18 cellular contexts compared by ENCODE assay signal in the genomic region with DNA sequence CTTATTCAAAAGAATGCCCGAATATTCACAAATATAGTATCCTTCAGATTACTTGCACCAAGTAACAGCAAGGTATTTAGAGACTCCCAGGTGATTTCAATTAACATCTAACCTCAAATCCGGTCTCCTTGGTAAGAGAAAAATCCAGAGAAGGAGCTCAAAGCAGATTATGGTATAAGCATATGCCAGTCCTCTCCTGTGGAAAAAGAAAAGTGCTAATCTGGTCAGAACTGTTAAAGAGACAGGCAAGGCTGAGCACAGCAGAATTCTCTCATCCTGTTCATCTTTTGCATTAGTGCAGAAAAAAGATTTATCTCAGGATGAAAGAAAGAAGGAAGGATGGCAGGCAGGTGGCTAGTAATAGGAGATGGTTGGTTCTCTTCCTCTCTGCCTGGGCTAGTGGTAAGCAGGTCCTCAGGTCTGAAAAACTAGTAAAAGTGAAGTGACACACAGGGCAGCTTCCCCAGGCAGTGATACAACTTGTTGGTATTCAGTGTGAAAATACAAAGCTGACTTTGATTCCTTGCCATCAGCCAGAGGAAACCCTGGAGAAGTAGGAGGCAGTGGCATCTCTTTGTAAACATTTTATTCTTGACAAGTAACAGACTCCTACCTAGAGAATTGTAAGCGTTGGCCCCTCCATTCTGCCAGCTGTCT. TPM values are rescaled to one million over a fixed set of nuclear protein-coding genes. Genes with fewer than 3 reads are reported as not detected.
DNase-seq lines count a peak whose midpoint lies in the region; ATAC-seq lines count a peak whose summit lies in the region.
"Had no signal": no experiment of that assay in that cellular context is flagged by ENCODE, and none has a peak within 500 bp of the region (broad histone marks: within the 10 kb centered on the region; RNA-seq: fewer than 3 reads in every experiment).

No MANE protein-coding gene starts in this region.

- ATAC-seq in CD4-positive, CD25-positive, alpha-beta regulatory T cell (ENCODE audit: low read depth in 2 of 2) = no peak
- no peak for ATAC-seq in activated naive CD8-positive, alpha-beta T cell treated with anti-CD3 and anti-CD28 coated beads, Interleukin-2, amount 50 U/mL, for 24 hours
- ATAC-seq in memory B cell (ENCODE audit: low read depth) = no peak
- ATAC-seq: HCT116; stimulated activated naive CD8-positive, alpha-beta T cell treated with anti-CD3 and anti-CD28 coated beads, Interleukin-15, Interleukin-2, amounts not matched to agents 100 U/mL and 50 U/mL, for 24 hours had no signal

- H3K4me1 Mint-ChIP-seq in CD4-positive, CD25-positive, alpha-beta regulatory T cell = peaks cover 45 to 78% (median 61%) of the 10 kb centered on the region in 4 donors
- H3K4me1 Mint-ChIP-seq in activated naive CD8-positive, alpha-beta T cell treated with anti-CD3 and anti-CD28 coated beads, Interleukin-2, amount 50 U/mL, for 24 hours = peaks cover 58% of the 10 kb centered on the region
- H3K4me1 Mint-ChIP-seq in memory B cell = peaks cover 47% of the 10 kb centered on the region

- H3K27me3 ChIP-seq in CD4-positive, CD25-positive, alpha-beta regulatory T cell (ENCODE audit: control insufficient read depth, insufficient read depth, low read length) = no peaks in the 10 kb centered on the region

- H3K4me3 ChIP-seq in CD4-positive, CD25-positive, alpha-beta regulatory T cell (ENCODE audit: low read depth, low read length) = no peak overlapping the region

- H3K9me3 Mint-ChIP-seq in CD4-positive, CD25-positive, alpha-beta regulatory T cell = peaks cover 0 to 1% (median 0%) of the 10 kb centered on the region in 7 donors
- H3K9me3 Mint-ChIP-seq in activated naive CD8-positive, alpha-beta T cell treated with anti-CD3 and anti-CD28 coated beads, Interleukin-2, amount 50 U/mL, for 24 hours = no peaks in the 10 kb centered on the region
- no peaks in the 10 kb centered on the region for H3K9me3 Mint-ChIP-seq in memory B cell
- H3K9me3 Mint-ChIP-seq: activated CD4-positive, alpha-beta memory T cell treated with anti-CD3 and anti-CD28 coated beads for 36 hours; mesothelial cell of epicardium; T-helper 2 cell treated with Interferon-gamma antibody and Interleukin-4, amounts not matched to agents 5 μg/mL and 100 μg/mL, for 36 hours had no signal

- no peaks in the 10 kb centered on the region for H3K9me3 ChIP-seq in CD4-positive, CD25-positive, alpha-beta regulatory T cell (ENCODE audit: control insufficient read depth in 2 of 2, low read length in 2 of 2)

- no peak overlapping the region for H3K27ac ChIP-seq in CD4-positive, CD25-positive, alpha-beta regulatory T cell (ENCODE audit: insufficient read depth, low read length, poor library complexity, severe bottlenecking)
- H3K27ac ChIP-seq: HL-60 had no signal

- peaks cover 4% of the 10 kb centered on the region for H3K36me3 ChIP-seq in CD4-positive, CD25-positive, alpha-beta regulatory T cell (ENCODE audit: control insufficient read depth, insufficient read depth, low read length)

- peaks cover 20% of the 10 kb centered on the region for H3K4me1 ChIP-seq in CD4-positive, CD25-positive, alpha-beta regulatory T cell (ENCODE audit: control insufficient read depth, insufficient read depth, low read length, poor library complexity, severe bottlenecking)

- H3K27ac Mint-ChIP-seq in CD4-positive, CD25-positive, alpha-beta regulatory T cell = peak overlapping the region; percentile 8 to 61 (median 33)
- H3K27ac Mint-ChIP-seq in activated naive CD8-positive, alpha-beta T cell treated with anti-CD3 and anti-CD28 coated beads, Interleukin-2, amount 50 U/mL, for 24 hours = peak overlapping the region; percentile 24
- peak overlapping the region; percentile 63 for H3K27ac Mint-ChIP-seq in memory B cell
- H3K27ac Mint-ChIP-seq: activated CD4-positive, alpha-beta memory T cell treated with anti-CD3 and anti-CD28 coated beads for 36 hours; mesothelial cell of epicardium; T-helper 2 cell treated with Interferon-gamma antibody and Interleukin-4, amounts not matched to agents 5 μg/mL and 100 μg/mL, for 36 hours had no signal

- no peaks in the 10 kb centered on the region for H3K36me3 Mint-ChIP-seq in CD4-positive, CD25-positive, alpha-beta regulatory T cell
- H3K36me3 Mint-ChIP-seq in activated naive CD8-positive, alpha-beta T cell treated with anti-CD3 and anti-CD28 coated beads, Interleukin-2, amount 50 U/mL, for 24 hours (ENCODE audit: low read depth) = peaks cover 8% of the 10 kb centered on the region
- peaks cover 8% of the 10 kb centered on the region for H3K36me3 Mint-ChIP-seq in memory B cell
- H3K36me3 Mint-ChIP-seq: mesothelial cell of epicardium had no signal

- peak overlapping the region in 1 of 4 donors; percentile 47 for H3K4me3 Mint-ChIP-seq in CD4-positive, CD25-positive, alpha-beta regulatory T cell
- H3K4me3 Mint-ChIP-seq in activated naive CD8-positive, alpha-beta T cell treated with anti-CD3 and anti-CD28 coated beads, Interleukin-2, amount 50 U/mL, for 24 hours = no peak overlapping the region
- no peak overlapping the region for H3K4me3 Mint-ChIP-seq in memory B cell
- H3K4me3 Mint-ChIP-seq: activated CD4-positive, alpha-beta memory T cell treated with anti-CD3 and anti-CD28 coated beads for 36 hours; mesothelial cell of epicardium; T-helper 2 cell treated with Interferon-gamma antibody and Interleukin-4, amounts not matched to agents 5 μg/mL and 100 μg/mL, for 36 hours had no signal

- DNase-seq in CD4-positive, CD25-positive, alpha-beta regulatory T cell = no peak
- DNase-seq in HT1080 (ENCODE audit: low read depth) = peak; percentile 15
- DNase-seq in activated naive CD8-positive, alpha-beta T cell treated with anti-CD3 and anti-CD28 coated beads, Interleukin-2, amount 50 U/mL, for 24 hours = no peak
- DNase-seq in memory B cell (ENCODE audit: low spot score in 2 of 2) = no peak
- DNase-seq in NCI-H345 treated with DMSO at 0.1 percent for 48 hours (lab: John Stamatoyannopoulos, UW; ENCODE audit: unreplicated experiment) = no peak
- no peak for DNase-seq in iPS-NIHi11 (ENCODE audit: low spot score)
- DNase-seq in islet precursor cell = no peak
- no peak for DNase-seq in NCI-H748 (lab: John Stamatoyannopoulos, UW; ENCODE audit: unreplicated experiment)
- DNase-seq: activated CD4-positive, alpha-beta memory T cell treated with anti-CD3 and anti-CD28 coated beads for 36 hours; activated gamma-delta T cell; erythroblast; stimulated activated CD4-positive, alpha-beta T cell treated with anti-CD3 and anti-CD28 coated beads, Interleukin-2, amount 100 ng/mL, for 48 hours; stimulated activated naive CD8-positive, alpha-beta T cell treated with anti-CD3 and anti-CD28 coated beads, Interleukin-15, Interleukin-2, amounts not matched to agents 100 U/mL and 50 U/mL, for 24 hours had no signal

- no peaks in the 10 kb centered on the region for H3K27me3 Mint-ChIP-seq in CD4-positive, CD25-positive, alpha-beta regulatory T cell
- no peaks in the 10 kb centered on the region for H3K27me3 Mint-ChIP-seq in activated naive CD8-positive, alpha-beta T cell treated with anti-CD3 and anti-CD28 coated beads, Interleukin-2, amount 50 U/mL, for 24 hours
- H3K27me3 Mint-ChIP-seq in memory B cell = no peaks in the 10 kb centered on the region
- H3K27me3 Mint-ChIP-seq: activated CD4-positive, alpha-beta memory T cell treated with anti-CD3 and anti-CD28 coated beads for 36 hours had no signal

RNA-seq across cellular contexts. Expression of gene ATXN7, which starts 14.2 kb away (rescaled TPM):
- 249 TPM for total RNA-seq in CD4-positive, CD25-positive, alpha-beta regulatory T cell
- polyA plus RNA-seq in CD4-positive, CD25-positive, alpha-beta regulatory T cell = 10 to 100 TPM; 20.0 to 28.7 (median 23.4) TPM
- 7.0 and 7.6 TPM in 2 replicates for total RNA-seq in HT1080 (2014; rRNA removed; shearing (Covaris generic))
- 5.5 and 6.0 TPM in 2 replicates for polyA plus RNA-seq in HT1080 (2015; cell fraction: cytosol; rRNA removed)
- polyA plus RNA-seq in HT1080 (2015; cell fraction: nucleus; rRNA removed) = 17.6 and 18.9 TPM in 2 replicates

RNA-seq across cellular contexts. Expression of gene THOC7, which starts 14.3 kb away (rescaled TPM):
- total RNA-seq in CD4-positive, CD25-positive, alpha-beta regulatory T cell = 37.3 TPM
- 10 to 100 TPM; 73.8 to 96.7 (median 85.4) TPM for polyA plus RNA-seq in CD4-positive, CD25-positive, alpha-beta regulatory T cell
- total RNA-seq in HT1080 (2014; rRNA removed; shearing (Covaris generic)) = 68.3 and 96.4 TPM in 2 replicates
- polyA plus RNA-seq in HT1080 (2015; cell fraction: cytosol; rRNA removed) = 118 and 130 TPM in 2 replicates
- 32.4 and 33.9 TPM in 2 replicates for polyA plus RNA-seq in HT1080 (2015; cell fraction: nucleus; rRNA removed)

RNA-seq across cellular contexts. Expression of gene SCAANT1, which starts 34.3 kb away (rescaled TPM):
- 4.7 TPM for total RNA-seq in CD4-positive, CD25-positive, alpha-beta regulatory T cell
- not detected for polyA plus RNA-seq in CD4-positive, CD25-positive, alpha-beta regulatory T cell
- total RNA-seq in HT1080 (2014; rRNA removed; shearing (Covaris generic)) = not detected in 2 replicates
- polyA plus RNA-seq in HT1080 (2015; cell fraction: cytosol; rRNA removed) = not detected in 2 replicates
- polyA plus RNA-seq in HT1080 (2015; cell fraction: nucleus; rRNA removed) = not detected in 2 replicates
- total RNA-seq: activated CD4-positive, alpha-beta memory T cell treated with anti-CD3 and anti-CD28 coated beads for 36 hours; mesothelial cell of epicardium; renal cortical epithelial cell had no signal

RNA-seq across cellular contexts. Expression of gene C3orf49, which starts 58.8 kb away (rescaled TPM):
- not detected for total RNA-seq in CD4-positive, CD25-positive, alpha-beta regulatory T cell
- polyA plus RNA-seq in CD4-positive, CD25-positive, alpha-beta regulatory T cell = not detected
- total RNA-seq in HT1080 (2014; rRNA removed; shearing (Covaris generic)) = 0.16 TPM in 1 of 2 replicates, not detected in the other
- polyA plus RNA-seq in HT1080 (2015; cell fraction: cytosol; rRNA removed) = not detected in 2 replicates
- polyA plus RNA-seq in HT1080 (2015; cell fraction: nucleus; rRNA removed) = not detected in 2 replicates
- total RNA-seq: activated CD4-positive, alpha-beta memory T cell treated with anti-CD3 and anti-CD28 coated beads for 36 hours; mesothelial cell of epicardium; renal cortical epithelial cell had no signal

Comparison
In these comparisons a context has a peak if more than half of its experiments do, and no peak if none do; other contexts are left out.
1. RNA of gene ATXN7, which starts 14.2 kb away (total RNA-seq): 249 TPM in CD4-positive, CD25-positive, alpha-beta regulatory T cell (single experiment); 7.0 to 7.6 TPM in HT1080; every median in the first group is over 10 times any median in the second.
2. Peak in every context shown above with its lines, with median percentiles within 50 percentile points of each other: H3K27ac Mint-ChIP-seq.